8 cellular contexts compared by ENCODE assay signal in the genomic region with DNA sequence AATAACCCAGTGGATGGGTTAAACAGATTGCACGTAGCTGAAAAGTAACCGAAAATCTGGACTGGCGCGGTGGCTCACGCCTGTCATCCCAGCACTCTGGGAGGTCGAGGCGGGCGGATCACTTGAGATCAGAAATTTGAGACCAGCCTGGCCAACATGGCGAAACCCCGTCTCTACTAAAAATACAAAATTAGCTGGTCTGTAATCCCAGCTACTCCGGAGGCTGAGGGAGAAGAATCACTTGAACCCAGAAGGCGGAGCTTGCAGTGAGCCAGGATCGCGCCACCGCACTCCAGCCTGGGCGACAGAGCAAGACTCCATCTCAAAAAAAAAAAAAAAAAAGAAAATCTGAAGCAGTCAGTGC. TPM values are rescaled to one million over a fixed set of nuclear protein-coding genes. Genes with fewer than 3 reads are reported as not detected.
DNase-seq lines count a peak whose midpoint lies in the region; ATAC-seq, FAIRE-seq and TF ChIP-seq lines count a peak whose summit lies in the region.
"Not testable (repeated sequence)": the region's sequence is repeated elsewhere in the genome, so short reads cannot be mapped to it uniquely, and the experiment has no call there.

No MANE protein-coding gene starts in this region.

- H3K36me3 ChIP-seq in MG63 (peaks cover 45% of the 10 kb centered on the region), K562 (ENCODE audit: control insufficient read depth, insufficient read depth, low read length) (peaks cover 30% of the 10 kb centered on the region), muscle layer of colon (ENCODE audit: insufficient read depth, low read length) (peaks cover 14% of the 10 kb centered on the region)

- H3K4me3 ChIP-seq in AG10803 (ENCODE audit: low read length), result peak overlapping the region; percentile 91
- H3K4me3 ChIP-seq in MG63, result peak overlapping the region; percentile 74
- H3K4me3 ChIP-seq in K562, result peak overlapping the region; percentile 74
- peak overlapping the region; percentile 83 to 89 for H3K4me3 ChIP-seq in muscle layer of colon (ENCODE audit: low read depth in 1 of 2, low read length in 2 of 2)

- TF ChIP-seq POLR2A in K562 (conservative IDR thresholded peaks at IDR 0.05), result not testable (repeated sequence)

- H3K9ac ChIP-seq in K562 (ENCODE audit: insufficient read depth in 1 of 2, low read depth in 2 of 2, low read length in 2 of 2) (peak overlapping the region; percentile 81 to 98), muscle layer of colon (ENCODE audit: low read length) (peak overlapping the region; percentile 64)

- CTCF ChIA-PET in K562 (lab: Yijun Ruan, JAX; ENCODE audit: low intra/inter-chr PET ratio), result interaction anchor here (0.6 kb wide), 1 partner anchor 291 kb away, joined by 3 read pairs; no protein-coding TSS in a partner anchor

- H3K27ac ChIP-seq in K562 (ENCODE audit: extremely low read depth, low read depth, low read length) (peak overlapping the region; percentile 84), muscle layer of colon (ENCODE audit: low read depth, low read length) (peak overlapping the region; percentile 99)

- peaks cover 28 to 44% of the 10 kb centered on the region in 2 experiments for H3K4me1 ChIP-seq in K562 (replicated peaks in 1 of 2; ENCODE audit: control insufficient read depth in 2 of 2, insufficient read depth in 2 of 2, low read length in 2 of 2)
- H3K4me1 ChIP-seq in muscle layer of colon (ENCODE audit: insufficient read depth, low read length), result peaks cover 20% of the 10 kb centered on the region

- H3K4me3 Mint-ChIP-seq in T-helper 2 cell treated with Interferon-gamma antibody and Interleukin-4, amounts not matched to agents 5 μg/mL and 100 μg/mL, for 36 hours, result peak overlapping the region; percentile 93
- peak overlapping the region; percentile 99 for H3K4me3 Mint-ChIP-seq in glutamatergic neuron (ENCODE audit: unreplicated experiment)

- 2% methylated on average over 12 of the region's 16 CpGs for WGBS in K562 (ENCODE audit: insufficient coverage, low coverage, missing lambda C conversion rate)

- not testable (repeated sequence) for H3K9me3 ChIP-seq in MG63; K562 (replicated peaks; ENCODE audit: control insufficient read depth, insufficient read depth, low read depth, low read length); muscle layer of colon (ENCODE audit: low read length)

- FAIRE-seq in K562 (lab: Jason Lieb, UNC), result not testable (repeated sequence)

- H4K20me1 ChIP-seq in K562 (replicated peaks; ENCODE audit: control insufficient read depth, insufficient read depth, low read length), result peaks cover 25% of the 10 kb centered on the region

- not testable (repeated sequence) for TF ChIP-seq RAD21 in K562 (CRISPR knock-in tag; conservative IDR thresholded peaks at IDR 0.05 in 1 of 2, IDR thresholded peaks at IDR 0.05 in 1 of 2)

- peaks cover 24% of the 10 kb centered on the region for H3K4me1 Mint-ChIP-seq in T-helper 2 cell treated with Interferon-gamma antibody and Interleukin-4, amounts not matched to agents 5 μg/mL and 100 μg/mL, for 36 hours (ENCODE audit: low read depth)
- peaks cover 24% of the 10 kb centered on the region for H3K4me1 Mint-ChIP-seq in glutamatergic neuron (ENCODE audit: low read depth, unreplicated experiment)

- H3K79me2 ChIP-seq in K562 (ENCODE audit: control insufficient read depth, insufficient read depth, low read length), result peaks cover 41% of the 10 kb centered on the region

- POLR2A ChIA-PET in K562 (lab: Yijun Ruan, JAX), result interaction anchor here (0.6 to 4.1 kb wide), 12 partner anchors 11 to 290 kb away, joined by 3 to 21 read pairs (median 4); a partner anchor contains a TSS

- H3K27me3 ChIP-seq in MG63; K562 (ENCODE audit: control insufficient read depth in 2 of 2, insufficient read depth in 2 of 2, low read length in 2 of 2); muscle layer of colon (ENCODE audit: control insufficient read depth in 1 of 2, insufficient read depth in 2 of 2, low read length in 2 of 2): not testable (repeated sequence)

- peak overlapping the region; percentile 96 for H3K27ac Mint-ChIP-seq in T-helper 2 cell treated with Interferon-gamma antibody and Interleukin-4, amounts not matched to agents 5 μg/mL and 100 μg/mL, for 36 hours
- H3K27ac Mint-ChIP-seq in glutamatergic neuron (ENCODE audit: unreplicated experiment), result peak overlapping the region; percentile 98

- not testable (repeated sequence) for H3K27me3 Mint-ChIP-seq in T-helper 2 cell treated with Interferon-gamma antibody and Interleukin-4, amounts not matched to agents 5 μg/mL and 100 μg/mL, for 36 hours (ENCODE audit: low read depth)
- H3K27me3 Mint-ChIP-seq in glutamatergic neuron (ENCODE audit: unreplicated experiment), result peaks cover 17% of the 10 kb centered on the region

- intact Hi-C loops in K562 (cut with micrococcal nuclease), result not testable (repeated sequence)

- peak overlapping the region; percentile 98 for H2AFZ ChIP-seq in K562 (ENCODE audit: low read depth, low read length)

- H3K9me3 Mint-ChIP-seq in T-helper 2 cell treated with Interferon-gamma antibody and Interleukin-4, amounts not matched to agents 5 μg/mL and 100 μg/mL, for 36 hours, result not testable (repeated sequence)
- peaks cover 17% of the 10 kb centered on the region for H3K9me3 Mint-ChIP-seq in glutamatergic neuron (ENCODE audit: unreplicated experiment)

- not testable (repeated sequence) for TF ChIP-seq CTCF in AG10803 (conservative IDR thresholded peaks at IDR 0.05; ENCODE audit: low read length); K562 (IDR thresholded peaks at IDR 0.05 in 2 of 3, conservative IDR thresholded peaks at IDR 0.05 in 1 of 3; ENCODE audit: insufficient read depth in 2 of 3, low read depth in 1 of 3, low read length in 3 of 3); glutamatergic neuron (IDR thresholded peaks at IDR 0.05; ENCODE audit: partially characterized antibody, unreplicated experiment)

- in situ Hi-C loops in K562 (cut with MboI), result not testable (repeated sequence)

- H3K4me2 ChIP-seq in K562 (ENCODE audit: insufficient read depth, low read length), result peak overlapping the region; percentile 96

- ATAC-seq in GM21619 (IDR thresholded peaks at IDR 0.05; ENCODE audit: unreplicated experiment), result peak; percentile 7
- ATAC-seq in K562, result peak; percentile 19

- H3K9me1 ChIP-seq in K562 (ENCODE audit: control insufficient read depth, insufficient read depth, low read length), result not testable (repeated sequence)

- not testable (repeated sequence) for TF ChIP-seq EP300 in K562 (IDR thresholded peaks at IDR 0.05; ENCODE audit: low read length)

- BruUV-seq in K562 (replicated peaks; lab: Mats Ljungman, UMichigan), result not testable (repeated sequence)

- H3K36me3 Mint-ChIP-seq in T-helper 2 cell treated with Interferon-gamma antibody and Interleukin-4, amounts not matched to agents 5 μg/mL and 100 μg/mL, for 36 hours (ENCODE audit: low read depth), result peaks cover 16% of the 10 kb centered on the region
- not testable (repeated sequence) for H3K36me3 Mint-ChIP-seq in glutamatergic neuron (ENCODE audit: unreplicated experiment)

- DNase-seq in AG10803 (ENCODE audit: low read depth); MG63; T-helper 2 cell treated with Interferon-gamma antibody and Interleukin-4, amounts not matched to agents 5 μg/mL and 100 μg/mL, for 36 hours (ENCODE audit: low spot score); glutamatergic neuron: not testable (repeated sequence)
- DNase-seq in K562 (ENCODE audit: extremely low read depth in 1 of 4, low spot score in 3 of 4), result peak in 1 of 4 experiments; percentile 25
- peak; percentile 43 for DNase-seq in stimulated activated CD4-positive, alpha-beta T cell treated with anti-CD3 and anti-CD28 coated beads, Interleukin-4, amount 100 ng/mL, for 24 hours

RNA-seq across cellular contexts. Expression of a gene that starts 0.7 kb away (rescaled TPM):
- 13.4 and 31.1 TPM in 2 replicates for total RNA-seq in MG63 (2014; rRNA removed; shearing (Covaris generic); ENCODE audit: low replicate concordance)
- total RNA-seq in K562 (2011; cell fraction: chromatin; rRNA removed; ENCODE audit: low replicate concordance), result 161 and 386 TPM in 2 replicates
- 222 and 236 TPM in 2 replicates for total RNA-seq in K562 (2011; cell fraction: nucleolus; rRNA removed)
- total RNA-seq in K562 (2011; cell fraction: nucleoplasm; rRNA removed), result 131 and 140 TPM in 2 replicates
- total RNA-seq in K562 (2014; rRNA removed) (28.9 and 37.1 TPM in 2 replicates), K562 (2014; rRNA removed; fragmentation: Illumina TruSeq; extraction: Trizol) (4.6 and 7.1 TPM in 2 replicates), K562 (2015; rRNA removed; fragmentation: Illumina TruSeq; extraction: Trizol) (18.6 and 19.6 TPM in 2 replicates), K562 (2021) (43.7 and 54.8 TPM in 2 replicates), glutamatergic neuron (ENCODE audit: unreplicated experiment) (281 TPM)
- polyA plus RNA-seq in K562 (2011; rRNA removed) (16.7 and 24.4 TPM in 2 replicates), K562 (2014; fragmentation: Illumina TruSeq; extraction: Trizol) (16.7 and 26.0 TPM in 2 replicates), K562 (2014; fragmentation: Nextera tagmentation; extraction: Ambion mirVana) (under 1 TPM; 0.17 to 0.21 TPM), K562 (2014; rRNA removed) (58.7 and 70.8 TPM in 2 replicates)
- 10.9 and 17.7 TPM in 2 replicates for polyA plus RNA-seq in K562 (2011; cell fraction: cytosol; rRNA removed)
- polyA plus RNA-seq in K562 (2011; cell fraction: nucleus; rRNA removed), result 204 and 313 TPM in 2 replicates
- polyA plus RNA-seq in K562 (2012), result 41.6 and 50.3 TPM in 2 replicates
- 11.8 and 17.2 TPM in 2 replicates for polyA minus RNA-seq in K562 (2011; rRNA and poly(A)+ RNA removed)
- 7.3 and 8.9 TPM in 2 replicates for polyA minus RNA-seq in K562 (2011; cell fraction: cytosol; rRNA and poly(A)+ RNA removed)
- polyA minus RNA-seq in K562 (2011; cell fraction: nucleus; rRNA and poly(A)+ RNA removed), result 78.5 and 87.3 TPM in 2 replicates

RNA-seq across cellular contexts. Expression of a gene that starts 27.2 kb away (rescaled TPM):
- total RNA-seq in MG63 (2014; rRNA removed; shearing (Covaris generic); ENCODE audit: low replicate concordance), result 94.3 and 129 TPM in 2 replicates
- total RNA-seq in K562 (2011; cell fraction: chromatin; rRNA removed; ENCODE audit: low replicate concordance), result 93.6 and 97.5 TPM in 2 replicates
- 70.0 and 73.9 TPM in 2 replicates for total RNA-seq in K562 (2011; cell fraction: nucleolus; rRNA removed)
- total RNA-seq in K562 (2011; cell fraction: nucleoplasm; rRNA removed), result 92.1 and 109 TPM in 2 replicates
- total RNA-seq in K562 (2014; rRNA removed), result 89.2 and 116 TPM in 2 replicates
- total RNA-seq in K562 (2014; rRNA removed; fragmentation: Illumina TruSeq; extraction: Trizol), result 83.5 and 92.6 TPM in 2 replicates
- total RNA-seq in K562 (2015; rRNA removed; fragmentation: Illumina TruSeq; extraction: Trizol), result 80.2 and 88.6 TPM in 2 replicates
- total RNA-seq in K562 (2021), result 121 and 133 TPM in 2 replicates
- polyA plus RNA-seq in K562 (2011; rRNA removed), result 106 and 112 TPM in 2 replicates
- polyA plus RNA-seq in K562 (2011; cell fraction: cytosol; rRNA removed), result 57.8 and 66.9 TPM in 2 replicates
- polyA plus RNA-seq in K562 (2011; cell fraction: nucleus; rRNA removed), result 68.5 and 76.2 TPM in 2 replicates
- 74.8 and 115 TPM in 2 replicates for polyA plus RNA-seq in K562 (2012)
- polyA plus RNA-seq in K562 (2014; fragmentation: Illumina TruSeq; extraction: Trizol), result 133 and 134 TPM in 2 replicates
- 10 to 100 TPM; 25.5 TPM for polyA plus RNA-seq in K562 (2014; fragmentation: Nextera tagmentation; extraction: Ambion mirVana)
- polyA plus RNA-seq in K562 (2014; rRNA removed), result 108 and 117 TPM in 2 replicates
- polyA minus RNA-seq in K562 (2011; rRNA and poly(A)+ RNA removed), result 67.8 and 69.9 TPM in 2 replicates
- 42.4 and 45.0 TPM in 2 replicates for polyA minus RNA-seq in K562 (2011; cell fraction: cytosol; rRNA and poly(A)+ RNA removed)
- 19.5 and 31.4 TPM in 2 replicates for polyA minus RNA-seq in K562 (2011; cell fraction: nucleus; rRNA and poly(A)+ RNA removed)
- 72.9 TPM for total RNA-seq in glutamatergic neuron (ENCODE audit: unreplicated experiment)
